Comparison of ENCODE assay signal across 1 cellular context in the genomic region with DNA sequence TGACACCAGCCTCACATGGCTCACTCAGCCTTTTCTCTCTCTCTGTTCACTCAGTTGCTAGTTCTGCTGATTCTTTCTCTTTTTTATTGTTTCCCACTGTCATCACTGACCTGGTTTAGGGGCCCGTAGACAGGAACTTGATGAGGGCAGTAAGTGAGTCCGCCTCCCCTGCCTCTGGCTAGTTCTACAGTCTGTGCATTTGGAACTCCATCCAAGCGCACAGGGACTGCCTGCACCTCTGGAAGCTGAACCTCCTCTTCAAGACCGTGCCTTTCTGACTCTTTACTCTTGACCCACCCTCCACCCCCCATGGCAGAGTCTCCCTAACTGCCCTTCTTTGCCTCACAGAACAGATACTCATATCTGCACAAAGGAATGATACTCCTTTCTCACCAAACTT.
TF ChIP-seq lines count a peak whose summit lies in the region.

No MANE protein-coding gene starts in this region.

TF ChIP-seq in K562, 482 proteins besides CTCF, POLR2A, EP300 and RAD21:
- TF ChIP-seq MXI1 (IDR thresholded peaks at IDR 0.05; ENCODE audit: low read depth, low read length) (no peak), KHSRP (IDR thresholded peaks at IDR 0.05) (no peak), RFX1 (IDR thresholded peaks at IDR 0.05) (no peak), CBX1 (IDR thresholded peaks at IDR 0.05; ENCODE audit: low read depth) (no peak), RAD51 (IDR thresholded peaks at IDR 0.05; ENCODE audit: borderline replicate concordance, low read depth) (no peak), ZNF311 (CRISPR knock-in tag; IDR thresholded peaks at IDR 0.05) (no peak)
TF ChIP-seq in K562: peak in this region for 0.
